10 cellular contexts compared by ENCODE assay signal in the genomic region with DNA sequence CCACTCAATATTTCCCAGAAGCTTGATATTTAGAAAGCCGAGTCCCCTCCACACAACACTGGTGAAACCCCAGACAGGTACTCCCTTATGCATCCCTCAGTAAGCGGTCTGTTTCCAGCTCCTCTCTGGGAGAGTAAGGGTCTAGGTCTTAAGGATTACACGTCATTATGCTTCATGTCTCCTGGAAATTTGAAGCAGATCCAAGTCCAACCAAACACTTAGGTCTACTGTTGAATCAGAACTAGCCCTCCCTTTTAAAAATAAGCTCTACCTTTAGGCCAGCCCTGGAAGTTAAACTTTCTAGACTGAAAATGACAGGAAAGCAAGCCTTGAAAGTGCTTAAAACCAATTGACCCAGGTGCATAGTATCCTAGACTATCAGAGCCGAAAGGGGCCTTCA. TPM values are rescaled to one million over a fixed set of nuclear protein-coding genes. Genes with fewer than 3 reads are reported as not detected.
DNase-seq lines count a peak whose midpoint lies in the region; ATAC-seq and TF ChIP-seq lines count a peak whose summit lies in the region.
"Had no signal": no experiment of that assay in that cellular context is flagged by ENCODE, and none has a peak within 500 bp of the region (broad histone marks: within the 10 kb centered on the region; RNA-seq: fewer than 3 reads in every experiment).

No MANE protein-coding gene starts in this region.

- no peaks in the 10 kb centered on the region for H3K9me3 Mint-ChIP-seq in activated CD8-positive, alpha-beta T cell treated with anti-CD3 and anti-CD28 coated beads for 36 hours
- peaks cover 16% of the 10 kb centered on the region for H3K9me3 Mint-ChIP-seq in glutamatergic neuron (ENCODE audit: unreplicated experiment)

- no peak for ATAC-seq in activated CD8-positive, alpha-beta T cell treated with anti-CD3 and anti-CD28 coated beads for 36 hours
- ATAC-seq: HCT116 had no signal

- H3K27me3 Mint-ChIP-seq in activated CD8-positive, alpha-beta T cell treated with anti-CD3 and anti-CD28 coated beads for 36 hours, result no peaks in the 10 kb centered on the region
- peaks cover 10% of the 10 kb centered on the region for H3K27me3 Mint-ChIP-seq in glutamatergic neuron (ENCODE audit: unreplicated experiment)

- peak overlapping the region; percentile 92 for H3K27ac Mint-ChIP-seq in activated CD8-positive, alpha-beta T cell treated with anti-CD3 and anti-CD28 coated beads for 36 hours
- no peak overlapping the region for H3K27ac Mint-ChIP-seq in glutamatergic neuron (ENCODE audit: unreplicated experiment)

- H3K4me3 ChIP-seq in GM12865 (ENCODE audit: low read depth, low read length) (peak overlapping the region; percentile 73), skeletal muscle cell (ENCODE audit: low read depth, low read length) (no peak overlapping the region)

- CTCF ChIA-PET in activated CD8-positive, alpha-beta T cell treated with anti-CD3 and anti-CD28 coated beads for 36 hours (lab: Charles Lee), result interaction anchor here (1.0 to 4.9 kb wide), 3 partner anchors 9 to 207 kb away, joined by 3 to 32 read pairs (median 26); a partner anchor contains a TSS

- POLR2A ChIA-PET in activated CD8-positive, alpha-beta T cell treated with anti-CD3 and anti-CD28 coated beads for 36 hours (lab: Charles Lee), result interaction anchor here (0.8 to 5.3 kb wide), 4 partner anchors 10 to 139 kb away, joined by 3 to 40 read pairs (median 16); a partner anchor contains a TSS

- TF ChIP-seq CTCF in GM12865 (IDR thresholded peaks at IDR 0.05; ENCODE audit: insufficient read depth, low read depth, low read length, missing control alignments) (no peak), glutamatergic neuron (IDR thresholded peaks at IDR 0.05; ENCODE audit: partially characterized antibody, unreplicated experiment) (no peak)
- TF ChIP-seq CTCF in activated CD8-positive, alpha-beta T cell treated with anti-CD3 and anti-CD28 coated beads for 36 hours (IDR thresholded peaks at IDR 0.05), result no peak

- H3K36me3 Mint-ChIP-seq in activated CD8-positive, alpha-beta T cell treated with anti-CD3 and anti-CD28 coated beads for 36 hours (ENCODE audit: low read depth), result peaks cover 23% of the 10 kb centered on the region
- H3K36me3 Mint-ChIP-seq in glutamatergic neuron (ENCODE audit: unreplicated experiment), result peaks cover 5% of the 10 kb centered on the region

- DNase-seq in GM12865 (ENCODE audit: low read depth) (no peak), glutamatergic neuron (no peak), skeletal muscle cell (ENCODE audit: low read depth) (peak; percentile 55), mucosa of gallbladder (ENCODE audit: low spot score) (no peak), NCI-H1436 treated with DMSO at 0.1 percent for 48 hours (lab: John Stamatoyannopoulos, UW) (no peak), DMS 273 (lab: John Stamatoyannopoulos, UW; ENCODE audit: unreplicated experiment) (no peak)
- DNase-seq in activated CD8-positive, alpha-beta T cell treated with anti-CD3 and anti-CD28 coated beads for 36 hours, result no peak
- DNase-seq in stimulated activated CD8-positive, alpha-beta memory T cell treated with anti-CD3 and anti-CD28 coated beads, Interleukin-4, amount 100 ng/mL, for 48 hours, result no peak
- DNase-seq: stimulated activated CD4-positive, alpha-beta T cell treated with anti-CD3 and anti-CD28 coated beads, Interleukin-2, amount 100 ng/mL, for 48 hours had no signal

- peaks cover 70% of the 10 kb centered on the region for H3K4me1 Mint-ChIP-seq in activated CD8-positive, alpha-beta T cell treated with anti-CD3 and anti-CD28 coated beads for 36 hours (ENCODE audit: low read depth)
- peaks cover 36% of the 10 kb centered on the region for H3K4me1 Mint-ChIP-seq in glutamatergic neuron (ENCODE audit: low read depth, unreplicated experiment)

- peak overlapping the region; percentile 81 for H3K4me3 Mint-ChIP-seq in activated CD8-positive, alpha-beta T cell treated with anti-CD3 and anti-CD28 coated beads for 36 hours
- peak overlapping the region; percentile 89 for H3K4me3 Mint-ChIP-seq in glutamatergic neuron (ENCODE audit: unreplicated experiment)

- intact Hi-C loops in activated CD8-positive, alpha-beta T cell treated with anti-CD3 and anti-CD28 coated beads for 36 hours (cut with micrococcal nuclease), result no loop called here

RNA-seq across cellular contexts. Expression of a gene that starts 1.5 kb away (rescaled TPM):
- 100 to 1,000 TPM; 257 to 262 TPM for total RNA-seq in activated CD8-positive, alpha-beta T cell treated with anti-CD3 and anti-CD28 coated beads for 36 hours
- total RNA-seq in glutamatergic neuron (ENCODE audit: unreplicated experiment), result 215 TPM
- total RNA-seq in mucosa of gallbladder, result 323 TPM

RNA-seq across cellular contexts. Expression of a gene that starts 5.5 kb away (rescaled TPM):
- total RNA-seq in activated CD8-positive, alpha-beta T cell treated with anti-CD3 and anti-CD28 coated beads for 36 hours, result under 1 TPM; 0.61 to 0.63 TPM
- total RNA-seq in glutamatergic neuron (ENCODE audit: unreplicated experiment) (3.2 TPM), mucosa of gallbladder (210 TPM)

RNA-seq across cellular contexts. Expression of a gene that starts 13.6 kb away (rescaled TPM):
- 1 to 10 TPM; 6.7 to 9.5 TPM for total RNA-seq in activated CD8-positive, alpha-beta T cell treated with anti-CD3 and anti-CD28 coated beads for 36 hours
- total RNA-seq in glutamatergic neuron (ENCODE audit: unreplicated experiment) (5.3 TPM), mucosa of gallbladder (6.1 TPM)

RNA-seq across cellular contexts. Expression of a gene that starts 21.5 kb away (rescaled TPM):
- 10 to 100 TPM; 12.2 to 16.4 TPM for total RNA-seq in activated CD8-positive, alpha-beta T cell treated with anti-CD3 and anti-CD28 coated beads for 36 hours
- total RNA-seq in glutamatergic neuron (ENCODE audit: unreplicated experiment), result 17.3 TPM
- total RNA-seq in mucosa of gallbladder, result 27.9 TPM

RNA-seq across cellular contexts. Expression of a gene that starts 40.2 kb away (rescaled TPM):
- total RNA-seq in activated CD8-positive, alpha-beta T cell treated with anti-CD3 and anti-CD28 coated beads for 36 hours, result 10 to 100 TPM; 54.1 to 58.9 TPM
- total RNA-seq in glutamatergic neuron (ENCODE audit: unreplicated experiment), result 35.8 TPM
- total RNA-seq in mucosa of gallbladder, result 80.0 TPM

Comparison
In these comparisons a context has a peak if more than half of its experiments do, and no peak if none do; other contexts are left out.
1. RNA of a gene that starts 5.5 kb away (total RNA-seq): 210 TPM in mucosa of gallbladder (single experiment); 3.2 TPM in glutamatergic neuron (single experiment) and 0.61 to 0.63 TPM in activated CD8-positive, alpha-beta T cell treated with anti-CD3 and anti-CD28 coated beads for 36 hours; every median in the first group is over 10 times any median in the second.